9 cellular contexts compared by ENCODE assay signal in genomic region chr5:76082790-76083554, GRCh38. TPM values are rescaled to one million over a fixed set of nuclear protein-coding genes. Genes with fewer than 3 reads are reported as not detected.
DNase-seq lines count a peak whose midpoint lies in the region; ATAC-seq lines count a peak whose summit lies in the region.
"Had no signal": no experiment of that assay in that cellular context is flagged by ENCODE, and none has a peak within 500 bp of the region (broad histone marks: within the 10 kb centered on the region; RNA-seq: fewer than 3 reads in every experiment).

Gene SV2C (plus strand): TSS chr5:76083383. CDS start chr5:76131751, 48,368 bp downstream.

- H3K4me3 Mint-ChIP-seq in naive thymus-derived CD8-positive, alpha-beta T cell, result peak within 1 kb of the TSS; percentile 29 to 80 (median 69)

- ATAC-seq in naive thymus-derived CD8-positive, alpha-beta T cell, result peak in 1 of 2 donors; percentile 26
- no peak for ATAC-seq in GM21367 (IDR thresholded peaks at IDR 0.05; ENCODE audit: unreplicated experiment)
- ATAC-seq in HG03571 (IDR thresholded peaks at IDR 0.05; ENCODE audit: unreplicated experiment), result no peak

- no peaks in the 10 kb centered on the region for H3K36me3 Mint-ChIP-seq in naive thymus-derived CD8-positive, alpha-beta T cell

- DNase-seq in NCI-H1436 (lab: John Stamatoyannopoulos, UW) (peak; percentile 39), NCI-H1436 treated with DMSO at 0.1 percent for 48 hours (lab: John Stamatoyannopoulos, UW) (no peak), RPMI8226 (peak; percentile 11), cerebellar cortex (ENCODE audit: low spot score) (peak; percentile 18), GM19240 (ENCODE audit: insufficient read length, low spot score) (no peak)
- DNase-seq in naive thymus-derived CD8-positive, alpha-beta T cell, result no peak

- H3K27ac Mint-ChIP-seq in naive thymus-derived CD8-positive, alpha-beta T cell, result peak within 1 kb of the TSS in 1 of 10 donors; percentile 24

- POLR2A ChIA-PET in naive thymus-derived CD8-positive, alpha-beta T cell (lab: Charles Lee), result no interaction called here

- H3K4me1 Mint-ChIP-seq in naive thymus-derived CD8-positive, alpha-beta T cell, result peaks cover 9 to 33% (median 31%) of the 10 kb centered on the region in 4 donors

- H3K27me3 Mint-ChIP-seq in naive thymus-derived CD8-positive, alpha-beta T cell, result peaks cover 43 to 92% (median 59%) of the 10 kb centered on the region in 5 donors

- peaks cover 0 to 2% (median 0%) of the 10 kb centered on the region in 9 donors for H3K9me3 Mint-ChIP-seq in naive thymus-derived CD8-positive, alpha-beta T cell

RNA-seq across cellular contexts. Expression of gene SV2C, which starts in this region (rescaled TPM):
- total RNA-seq in naive thymus-derived CD8-positive, alpha-beta T cell, result not detected
- not detected for polyA plus RNA-seq in naive thymus-derived CD8-positive, alpha-beta T cell
- polyA plus RNA-seq: AG04450 had no signal

Comparison
In these comparisons a context has a peak if more than half of its experiments do, and no peak if none do; other contexts are left out.
1. DNase-seq: peak in NCI-H1436 (single experiment), RPMI8226 (single experiment) and cerebellar cortex (single experiment); none in NCI-H1436 treated with DMSO at 0.1 percent for 48 hours (single experiment), naive thymus-derived CD8-positive, alpha-beta T cell (0 of 10) and GM19240 (single experiment).